ENCODE assay signal across 7 cellular contexts in the genomic region with DNA sequence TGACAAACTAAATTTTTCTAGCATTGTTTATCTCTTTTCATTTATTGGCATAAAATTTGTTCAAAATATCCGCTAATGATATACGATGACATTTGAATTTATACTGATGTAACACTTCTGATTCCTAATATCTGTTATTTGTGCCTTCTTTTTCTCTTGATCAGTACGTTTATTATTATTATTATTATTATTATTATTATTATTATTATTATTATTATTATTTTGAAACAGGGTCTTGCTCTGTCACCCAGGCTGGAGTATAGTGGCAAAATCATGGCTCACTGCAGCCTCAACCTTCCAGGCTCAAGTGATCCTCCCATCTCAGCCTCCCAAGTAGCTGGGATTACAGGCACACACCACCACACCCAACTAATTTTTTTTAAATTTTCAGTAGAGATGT. TPM values are rescaled to one million over a fixed set of nuclear protein-coding genes. Genes with fewer than 3 reads are reported as not detected.
A peak's percentile ranks its signal among the peaks of the same experiment; 100 is the strongest.
DNase-seq lines count a peak whose midpoint lies in the region; ATAC-seq, FAIRE-seq and TF ChIP-seq lines count a peak whose summit lies in the region.
"Not testable (repeated sequence)": the region's sequence is repeated elsewhere in the genome, so short reads cannot be mapped to it uniquely, and the experiment has no call there.

No MANE protein-coding gene starts in this region.

- not testable (repeated sequence) for TF ChIP-seq CTCF in HEK293 (tag by site-specific recombination; IDR thresholded peaks at IDR 0.05); WTC11 (IDR thresholded peaks at IDR 0.05); kidney (IDR thresholded peaks at IDR 0.05; ENCODE audit: borderline replicate concordance, extremely low read depth, insufficient read depth); neural crest cell (conservative IDR thresholded peaks at IDR 0.05); gastrocnemius medialis (IDR thresholded peaks at IDR 0.05 in 4 of 5, conservative IDR thresholded peaks at IDR 0.05 in 1 of 5)

- CTCF ChIA-PET in HEK293 (lab: Yijun Ruan, JAX), result interaction anchor here (0.6 kb wide), 2 partner anchors 72 to 169 kb away, joined by 3 to 6 read pairs; no protein-coding TSS in a partner anchor
- CTCF ChIA-PET in WTC11 (lab: Charles Lee), result not testable (repeated sequence)

- not testable (repeated sequence) for H3K27me3 Mint-ChIP-seq in T-helper 17 cell; WTC11 (ENCODE audit: low read depth); neural crest cell (ENCODE audit: low read depth)

- ATAC-seq in T-helper 17 cell, WTC11, gastrocnemius medialis: not testable (repeated sequence)

- not testable (repeated sequence) for H3K4me3 Mint-ChIP-seq in T-helper 17 cell, WTC11, neural crest cell

- DNase-seq in T-helper 17 cell; WTC11 (ENCODE audit: low spot score); kidney; neural crest cell (ENCODE audit: low read depth, low spot score); gastrocnemius medialis: not testable (repeated sequence)

- not testable (repeated sequence) for H3K36me3 Mint-ChIP-seq in T-helper 17 cell (ENCODE audit: low read depth); WTC11
- peaks cover 11% of the 10 kb centered on the region for H3K36me3 Mint-ChIP-seq in neural crest cell (ENCODE audit: low read depth)

- TF ChIP-seq POLR2A in gastrocnemius medialis (IDR thresholded peaks at IDR 0.05), result not testable (repeated sequence)

- H3K4me1 Mint-ChIP-seq in T-helper 17 cell, WTC11, neural crest cell: not testable (repeated sequence)

- H3K9me3 Mint-ChIP-seq in WTC11, neural crest cell: not testable (repeated sequence)

- H3K4me3 ChIP-seq in HEK293 (ENCODE audit: low read depth, low read length); kidney (ENCODE audit: low read length in 2 of 2); gastrocnemius medialis: not testable (repeated sequence)

- not testable (repeated sequence) for H3K9ac ChIP-seq in kidney (ENCODE audit: low read length in 2 of 2)

- intact Hi-C loops in kidney (cut with DNase I), result not testable (repeated sequence)
- intact Hi-C loops in gastrocnemius medialis (cut with DNase I; ENCODE audit: low total_unique reads), result loop anchor here (1.0 kb wide), 1 partner anchor 15 kb away; the partner anchor contains the start of gene ANKRD13C

- in situ Hi-C loops in gastrocnemius medialis (cut with MboI; ENCODE audit: low sequenced_read_pairs in 4 of 4), result not testable (repeated sequence)

- H3K36me3 ChIP-seq in HEK293 (ENCODE audit: control insufficient read depth in 2 of 2, insufficient read depth in 1 of 2, low read length in 2 of 2); kidney (ENCODE audit: control insufficient read depth in 1 of 2, insufficient read depth in 2 of 2, low read length in 2 of 2); gastrocnemius medialis: not testable (repeated sequence)

- POLR2A ChIA-PET in HEK293 (lab: Yijun Ruan, JAX) (interaction anchor here (0.9 to 1.6 kb wide), 2 partner anchors 9 to 15 kb away, joined by 3 read pairs; partner anchors contain the start of gene ANKRD13C), WTC11 (lab: Charles Lee) (interaction anchor here (0.7 to 1.7 kb wide), 2 partner anchors 15 to 1565 kb away, joined by 5 to 10 read pairs; partner anchors contain the start of gene ANKRD13C)

- H3K9me3 ChIP-seq in HEK293 (ENCODE audit: control insufficient read depth, insufficient read depth, low read depth, low read length); T-helper 17 cell (ENCODE audit: control insufficient read depth, low read length, poor library complexity, severe bottlenecking); kidney (ENCODE audit: control insufficient read depth in 1 of 2, low read length in 2 of 2); gastrocnemius medialis: not testable (repeated sequence)

- not testable (repeated sequence) for H3K4me1 ChIP-seq in HEK293 (ENCODE audit: control insufficient read depth, insufficient read depth, low read length); kidney (ENCODE audit: control insufficient read depth in 1 of 2, insufficient read depth in 1 of 2, low read depth in 1 of 2, low read length in 2 of 2); gastrocnemius medialis

- peak overlapping the region; percentile 41 for H3K27ac Mint-ChIP-seq in T-helper 17 cell
- not testable (repeated sequence) for H3K27ac Mint-ChIP-seq in WTC11
- H3K27ac Mint-ChIP-seq in neural crest cell (ENCODE audit: unreplicated experiment), result peak overlapping the region; percentile 35

- H3K27me3 ChIP-seq in gastrocnemius medialis, result not testable (repeated sequence)

- FAIRE-seq in A204.1 (lab: Jason Lieb, UNC), result peak; percentile 6
- FAIRE-seq in kidney (lab: Jason Lieb, UNC), result peak; percentile 8

- H3K27ac ChIP-seq in HEK293 (ENCODE audit: extremely low read depth, low read depth, low read length); kidney (ENCODE audit: low read depth in 2 of 2, low read length in 2 of 2): not testable (repeated sequence)
- H3K27ac ChIP-seq in gastrocnemius medialis, result peak overlapping the region in 3 of 4 donors; percentile 65 to 76 (median 73)

TF ChIP-seq in HEK293, 187 proteins besides CTCF, POLR2A, EP300 and RAD21:
- peak; percentile 62; the same call in 1 of the 2 replicates for TF ChIP-seq REPIN1 (tag by site-specific recombination; IDR thresholded peaks at IDR 0.05; ENCODE audit: low read depth)

TF ChIP-seq in WTC11, 78 proteins besides CTCF, POLR2A, EP300 and RAD21:
- TF ChIP-seq HMGA2 (CRISPR knock-in tag; IDR thresholded peaks at IDR 0.05), result peak; percentile 69

RNA-seq across cellular contexts. Expression of gene ANKRD13C, which starts 14.9 kb away (rescaled TPM):
- total RNA-seq in T-helper 17 cell (10 to 100 TPM; 27.2 to 30.6 TPM), WTC11 (2021) (20.0 to 22.5 TPM (median 21.0 TPM) in 3 replicates), kidney (23.4 TPM), neural crest cell (21.5 and 22.4 TPM in 2 replicates), gastrocnemius medialis (10 to 100 TPM in 2 of 4 donors, 1 to 10 TPM in 2; 9.6 to 13.5 (median 11.1) TPM)
- 8.4 TPM for polyA plus RNA-seq in kidney (ENCODE audit: insufficient read depth, low read depth, low replicate concordance)
